ENCODE assay signal across 8 cellular contexts in genomic region chr16:3716831-3717234, GRCh38.
DNase-seq lines count a peak whose midpoint lies in the region; ATAC-seq lines count a peak whose summit lies in the region.

No MANE protein-coding gene starts in this region.

- DNase-seq in ACHN (peak; percentile 48), RKO (ENCODE audit: low spot score) (peak; percentile 59), T47D (ENCODE audit: low read depth in 1 of 2, low spot score in 1 of 2) (peak; percentile 25 to 43), left kidney (ENCODE audit: low read depth, low spot score) (peak; percentile 65), amniotic stem cell (lab: John Stamatoyannopoulos, UW) (no peak)
- peak; percentile 40 for DNase-seq in stimulated activated CD4-positive, alpha-beta T cell treated with anti-CD3 and anti-CD28 coated beads, Interleukin-4, amount 100 ng/mL, for 24 hours

- in situ Hi-C loops in ACHN (cut with HindIII; ENCODE audit: low pct_ligation_motif_present, low pct_unique_long_range_greater_than_20kb, low sequenced_read_pairs) (no loop called here), T47D (cut with HindIII; ENCODE audit: low pct_unique_long_range_greater_than_20kb, low sequenced_read_pairs) (no loop called here)

- ATAC-seq in GM18517 (IDR thresholded peaks at IDR 0.05; ENCODE audit: unreplicated experiment) (peak; percentile 8), HG03103 (IDR thresholded peaks at IDR 0.05; ENCODE audit: low read depth, unreplicated experiment) (peak; percentile 19)
